In the genomic region with DNA sequence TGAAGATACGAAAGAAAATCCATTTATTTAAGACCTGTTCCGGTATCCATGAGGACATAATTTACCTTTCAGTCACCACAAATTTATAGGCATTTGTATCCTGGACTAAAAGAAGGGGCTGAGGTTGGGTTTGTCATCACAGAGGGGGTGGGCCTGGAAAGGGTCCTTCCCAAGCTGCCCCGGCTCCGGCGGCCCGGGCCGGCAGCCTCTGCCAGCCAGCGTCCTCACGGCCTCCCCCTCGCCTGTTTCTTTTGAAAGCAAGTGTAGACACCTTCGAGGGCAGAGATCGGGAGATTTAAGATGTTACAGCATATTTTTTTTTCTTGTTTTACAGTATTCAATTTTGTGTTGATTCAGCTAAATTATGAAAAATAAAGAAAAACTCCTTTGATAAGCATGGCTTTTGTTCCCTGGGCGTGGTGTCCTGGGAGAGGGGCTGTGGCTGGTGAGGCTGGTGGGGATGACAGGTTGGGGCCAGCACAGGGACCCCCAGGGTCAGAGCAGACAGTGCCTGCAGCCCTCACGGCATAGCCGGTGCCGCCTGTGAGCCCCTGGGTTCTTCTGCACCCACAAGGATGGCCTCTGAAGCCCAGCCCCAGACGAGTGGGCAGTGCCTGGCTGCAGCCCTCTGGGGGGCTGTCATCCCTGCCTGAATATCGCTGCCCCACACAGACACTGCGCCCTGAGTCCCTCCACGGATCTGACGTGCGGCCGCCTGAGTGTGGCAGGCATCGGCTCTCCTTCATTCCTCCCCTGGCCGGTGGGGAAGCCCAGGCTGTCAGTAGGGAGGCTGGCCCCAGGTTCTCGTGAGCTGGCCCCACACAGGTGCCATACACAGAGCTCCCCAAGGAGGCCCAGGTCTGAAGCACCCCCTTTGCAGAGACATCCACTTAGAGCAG, we compare ENCODE assay signal across 11 cellular contexts.
"Had no signal": no experiment of that assay in that cellular context is flagged by ENCODE, and none has a peak within 500 bp of the region (broad histone marks: within the 10 kb centered on the region; RNA-seq: fewer than 3 reads in every experiment).

No MANE protein-coding gene starts in this region.

- DNase-seq: amygdala, brain microvascular endothelial cell, foreskin keratinocyte, natural killer cell, nucleus accumbens, SIG-M5, T-helper 2 cell had no signal

- H3K9me3 Mint-ChIP-seq: activated naive CD4-positive, alpha-beta T cell treated with anti-CD3 and anti-CD28 coated beads, Interleukin-2, amount 50 U/mL, for 72 hours; activated T-helper 17 cell treated with anti-CD3 and anti-CD28 coated beads, Interleukin-2, amount 50 U/mL, for 72 hours; natural killer cell had no signal

- H3K4me1 ChIP-seq: foreskin keratinocyte, tibial artery had no signal

- H3K27ac ChIP-seq: brain microvascular endothelial cell, foreskin keratinocyte, skin epidermis, tibial artery had no signal

- H3K4me1 Mint-ChIP-seq: activated T-helper 17 cell treated with anti-CD3 and anti-CD28 coated beads, Interleukin-2, amount 50 U/mL, for 72 hours; natural killer cell had no signal

- H3K27me3 ChIP-seq: brain microvascular endothelial cell, foreskin keratinocyte had no signal

- H3K9me3 ChIP-seq: tibial artery had no signal

- H3K36me3 Mint-ChIP-seq: activated naive CD4-positive, alpha-beta T cell treated with anti-CD3 and anti-CD28 coated beads, Interleukin-2, amount 50 U/mL, for 72 hours; natural killer cell had no signal

- H3K4me3 Mint-ChIP-seq: activated T-helper 17 cell treated with anti-CD3 and anti-CD28 coated beads, Interleukin-2, amount 50 U/mL, for 72 hours; natural killer cell had no signal

- H3K27ac Mint-ChIP-seq: activated naive CD4-positive, alpha-beta T cell treated with anti-CD3 and anti-CD28 coated beads, Interleukin-2, amount 50 U/mL, for 72 hours; activated T-helper 17 cell treated with anti-CD3 and anti-CD28 coated beads, Interleukin-2, amount 50 U/mL, for 72 hours; natural killer cell had no signal

- H3K36me3 ChIP-seq: brain microvascular endothelial cell, tibial artery had no signal

- ATAC-seq: activated naive CD4-positive, alpha-beta T cell treated with anti-CD3 and anti-CD28 coated beads, Interleukin-2, amount 50 U/mL, for 72 hours; activated T-helper 17 cell treated with anti-CD3 and anti-CD28 coated beads, Interleukin-2, amount 50 U/mL, for 72 hours; foreskin keratinocyte; natural killer cell had no signal

- H3K4me3 ChIP-seq: skin epidermis, tibial artery had no signal
